8 cellular contexts compared by ENCODE assay signal in the genomic region with DNA sequence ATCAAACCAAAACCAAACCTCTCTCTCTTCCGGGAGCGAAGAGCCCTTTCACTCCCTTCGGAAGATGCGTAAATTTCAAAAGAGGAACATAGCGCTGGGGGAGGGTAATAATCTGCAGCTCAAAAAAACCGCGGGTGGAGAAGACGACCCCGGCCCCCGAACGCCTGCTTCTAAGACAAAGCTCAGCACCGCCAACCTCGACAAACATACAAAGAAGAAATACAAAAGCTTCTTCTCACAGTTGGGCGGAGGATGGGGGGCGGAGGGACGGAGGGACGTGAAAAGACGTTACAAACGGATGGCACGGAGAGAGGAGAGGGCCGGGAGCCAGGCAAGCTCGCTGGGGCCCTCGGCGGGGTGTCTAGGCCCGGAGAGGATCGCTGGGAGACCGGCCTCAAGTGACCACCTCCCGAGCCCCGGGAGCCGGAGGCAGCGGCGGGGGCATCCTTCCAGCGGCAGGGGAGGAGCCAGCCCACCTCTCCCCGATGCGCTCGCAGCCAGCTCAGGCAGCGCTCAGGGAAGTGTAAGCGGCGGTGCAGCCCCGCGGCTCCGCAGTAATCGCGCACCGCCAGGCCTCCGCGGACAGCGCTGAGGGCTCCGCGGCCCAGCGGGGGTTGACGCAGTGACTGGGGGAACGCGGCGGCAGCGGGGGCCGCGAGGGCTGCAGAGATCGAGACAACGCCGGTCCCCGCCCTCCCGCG. TPM values are rescaled to one million over a fixed set of nuclear protein-coding genes. Genes with fewer than 3 reads are reported as not detected.
DNase-seq lines count a peak whose midpoint lies in the region; ATAC-seq, FAIRE-seq and TF ChIP-seq lines count a peak whose summit lies in the region.

No MANE protein-coding gene starts in this region.

- WGBS in HepG2 (ENCODE audit: low lambda C conversion rate): under 1% methylated on average over 19 of the region's 64 CpGs

- TF ChIP-seq RAD21 in HepG2 (CRISPR knock-in tag; IDR thresholded peaks at IDR 0.05): no peak

- POLR2A ChIA-PET in WTC11 (lab: Charles Lee): interaction anchor here (0.7 to 1.0 kb wide), 4 partner anchors 29 to 175 kb away, joined by 3 to 4 read pairs (median 3); a partner anchor contains a TSS
- POLR2A ChIA-PET in HepG2 (lab: Yijun Ruan, JAX): no interaction called here

- intact Hi-C loops in colonic mucosa (cut with DNase I): loop anchor here (5.0 kb wide), 1 partner anchor 174 kb away; no protein-coding TSS in a partner anchor
- intact Hi-C loops in HepG2 (cut with micrococcal nuclease; ENCODE audit: unreplicated experiment): no loop called here

- TF ChIP-seq POLR2A in NB4 (IDR thresholded peaks at IDR 0.05; ENCODE audit: extremely low read depth, insufficient read length): peak; percentile 32
- no peak for TF ChIP-seq POLR2A in HepG2 (IDR thresholded peaks at IDR 0.05; ENCODE audit: insufficient read depth in 1 of 2, low read depth in 2 of 2, low read length in 2 of 2)

- no peak for FAIRE-seq in HepG2 (lab: Jason Lieb, UNC)

- H3K27me3 Mint-ChIP-seq in WTC11 (ENCODE audit: low read depth): no peaks in the 10 kb centered on the region

- H3K4me3 ChIP-seq in NB4 (ENCODE audit: low read depth, low read length) (peak overlapping the region; percentile 96), colonic mucosa (peak overlapping the region; percentile 93), HepG2 (replicated peaks in 1 of 3; ENCODE audit: insufficient read depth in 1 of 3, low read depth in 2 of 3, low read length in 3 of 3) (peak overlapping the region; percentile 93 to 95 (median 94))

- TF ChIP-seq EP300 in HepG2 (IDR thresholded peaks at IDR 0.05; ENCODE audit: low read depth in 2 of 2, low read length in 2 of 2): no peak
- no peak for TF ChIP-seq EP300 in HepG2 (CRISPR knock-in tag; IDR thresholded peaks at IDR 0.05; ENCODE audit: borderline replicate concordance)

- H3K4me1 Mint-ChIP-seq in WTC11: peaks cover 43% of the 10 kb centered on the region

- DNase-seq in GM13977 (ENCODE audit: low spot score): peak; percentile 45
- DNase-seq in NB4 (ENCODE audit: low read depth): peak; percentile 88
- DNase-seq in WTC11 (ENCODE audit: low spot score): no peak
- DNase-seq in colonic mucosa: peak; percentile 48
- DNase-seq in HepG2 (ENCODE audit: low spot score): no peak
- DNase-seq in stimulated activated CD4-positive, alpha-beta T cell treated with anti-CD3 and anti-CD28 coated beads, Interleukin-2, amount 100 ng/mL, for 48 hours: peak; percentile 23 to 30
- DNase-seq in COLO829 (ENCODE audit: low spot score): no peak

- no peak overlapping the region for H2AFZ ChIP-seq in HepG2 (ENCODE audit: low read length)

- H4K20me1 ChIP-seq in HepG2 (ENCODE audit: insufficient read depth, low read length): peaks cover 30% of the 10 kb centered on the region

- H3K9ac ChIP-seq in colonic mucosa (ENCODE audit: low read depth in 2 of 2, low read length in 2 of 2) (peak overlapping the region; percentile 96 to 98), HepG2 (ENCODE audit: insufficient read depth, low read depth, low read length) (peak overlapping the region; percentile 83)

- peak overlapping the region; percentile 86 for H3K27ac Mint-ChIP-seq in WTC11

- H3K27me3 ChIP-seq in colonic mucosa (no peaks in the 10 kb centered on the region), HepG2 (ENCODE audit: control insufficient read depth in 1 of 2, insufficient read depth in 2 of 2, low read length in 2 of 2) (no peaks in the 10 kb centered on the region; a peak in 1 of 5 replicates)

- ATAC-seq in HG02610 (IDR thresholded peaks at IDR 0.05; ENCODE audit: unreplicated experiment): peak; percentile 14
- peak; percentile 19 for ATAC-seq in WTC11
- peak; percentile 63 for ATAC-seq in HepG2

- H3K27ac ChIP-seq in colonic mucosa: peak overlapping the region; percentile 99
- peak overlapping the region; percentile 91 for H3K27ac ChIP-seq in HepG2 (ENCODE audit: extremely low read length, insufficient read depth, low read length)

- no TSS peak for BruUV-seq in HepG2 (replicated peaks; lab: Mats Ljungman, UMichigan)

- CTCF ChIA-PET in WTC11 (lab: Charles Lee) (interaction anchor here (0.9 to 1.7 kb wide), 2 partner anchors 163 to 167 kb away, joined by 4 to 5 read pairs; a partner anchor contains a TSS), HepG2 (lab: Yijun Ruan, JAX; ENCODE audit: low intra/inter-chr PET ratio, low total read pairs) (no interaction called here)

- H3K4me1 ChIP-seq in colonic mucosa: peaks cover 7% of the 10 kb centered on the region
- H3K4me1 ChIP-seq in HepG2 (ENCODE audit: insufficient read depth, low read length): peaks cover 28% of the 10 kb centered on the region

- peak overlapping the region; percentile 97 for H3K4me3 Mint-ChIP-seq in WTC11

- H3K36me3 Mint-ChIP-seq in WTC11: no peaks in the 10 kb centered on the region

- peaks cover 52% of the 10 kb centered on the region for H3K79me2 ChIP-seq in HepG2 (ENCODE audit: insufficient read depth, low read length)

- H3K4me2 ChIP-seq in HepG2 (ENCODE audit: low read depth, low read length): peak overlapping the region; percentile 87

- H3K9me3 ChIP-seq in colonic mucosa (no peaks in the 10 kb centered on the region), HepG2 (ENCODE audit: low read length) (no peaks in the 10 kb centered on the region)

- no peaks in the 10 kb centered on the region for H3K9me3 Mint-ChIP-seq in WTC11

- in situ Hi-C loops in GM13977 (cut with MboI; ENCODE audit: low pct_unique_long_range_greater_than_20kb, low sequenced_read_pairs, unreplicated experiment) (no loop called here), HepG2 (cut with HindIII; ENCODE audit: extremely low pct_ligation_motif_present, low pct_unique_long_range_greater_than_20kb) (no loop called here)

- no peaks in the 10 kb centered on the region for H3K36me3 ChIP-seq in colonic mucosa
- no peaks in the 10 kb centered on the region for H3K36me3 ChIP-seq in HepG2 (replicated peaks in 1 of 2; ENCODE audit: control insufficient read depth in 1 of 2, insufficient read depth in 2 of 2, low read length in 2 of 2)

- TF ChIP-seq CTCF in GM13977 (IDR thresholded peaks at IDR 0.05; ENCODE audit: extremely low read depth, insufficient read depth, missing control alignments): no peak
- no peak for TF ChIP-seq CTCF in NB4 (IDR thresholded peaks at IDR 0.05; ENCODE audit: low read depth, low read length)
- no peak for TF ChIP-seq CTCF in WTC11 (IDR thresholded peaks at IDR 0.05)
- TF ChIP-seq CTCF in colonic mucosa (IDR thresholded peaks at IDR 0.05): no peak
- no peak for TF ChIP-seq CTCF in HepG2 (CRISPR knock-in tag; IDR thresholded peaks at IDR 0.05)

TF ChIP-seq in HepG2, 621 proteins besides CTCF, POLR2A, EP300 and RAD21 (continues in another document):
- TF ChIP-seq, protein P1, sequence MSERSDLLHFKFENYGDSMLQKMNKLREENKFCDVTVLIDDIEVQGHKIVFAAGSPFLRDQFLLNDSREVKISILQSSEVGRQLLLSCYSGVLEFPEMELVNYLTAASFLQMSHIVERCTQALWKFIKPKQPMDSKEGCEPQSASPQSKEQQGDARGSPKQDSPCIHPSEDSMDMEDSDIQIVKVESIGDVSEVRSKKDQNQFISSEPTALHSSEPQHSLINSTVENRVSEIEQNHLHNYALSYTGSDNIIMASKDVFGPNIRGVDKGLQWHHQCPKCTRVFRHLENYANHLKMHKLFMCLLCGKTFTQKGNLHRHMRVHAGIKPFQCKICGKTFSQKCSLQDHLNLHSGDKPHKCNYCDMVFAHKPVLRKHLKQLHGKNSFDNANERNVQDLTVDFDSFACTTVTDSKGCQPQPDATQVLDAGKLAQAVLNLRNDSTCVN (CRISPR knock-in tag; IDR thresholded peaks at IDR 0.05; ENCODE audit: borderline replicate concordance): 0 out of 2 replicates have a peak, but pooled peaks have one; percentile 24
- TF ChIP-seq, protein P2, sequence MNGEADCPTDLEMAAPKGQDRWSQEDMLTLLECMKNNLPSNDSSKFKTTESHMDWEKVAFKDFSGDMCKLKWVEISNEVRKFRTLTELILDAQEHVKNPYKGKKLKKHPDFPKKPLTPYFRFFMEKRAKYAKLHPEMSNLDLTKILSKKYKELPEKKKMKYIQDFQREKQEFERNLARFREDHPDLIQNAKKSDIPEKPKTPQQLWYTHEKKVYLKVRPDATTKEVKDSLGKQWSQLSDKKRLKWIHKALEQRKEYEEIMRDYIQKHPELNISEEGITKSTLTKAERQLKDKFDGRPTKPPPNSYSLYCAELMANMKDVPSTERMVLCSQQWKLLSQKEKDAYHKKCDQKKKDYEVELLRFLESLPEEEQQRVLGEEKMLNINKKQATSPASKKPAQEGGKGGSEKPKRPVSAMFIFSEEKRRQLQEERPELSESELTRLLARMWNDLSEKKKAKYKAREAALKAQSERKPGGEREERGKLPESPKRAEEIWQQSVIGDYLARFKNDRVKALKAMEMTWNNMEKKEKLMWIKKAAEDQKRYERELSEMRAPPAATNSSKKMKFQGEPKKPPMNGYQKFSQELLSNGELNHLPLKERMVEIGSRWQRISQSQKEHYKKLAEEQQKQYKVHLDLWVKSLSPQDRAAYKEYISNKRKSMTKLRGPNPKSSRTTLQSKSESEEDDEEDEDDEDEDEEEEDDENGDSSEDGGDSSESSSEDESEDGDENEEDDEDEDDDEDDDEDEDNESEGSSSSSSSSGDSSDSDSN (CRISPR knock-in tag; IDR thresholded peaks at IDR 0.05): peak; percentile 93

RNA-seq across cellular contexts. Expression of a gene that starts 0.8 kb away (rescaled TPM):
- total RNA-seq in WTC11 (2021) (106 to 121 TPM (median 106 TPM) in 3 replicates), colonic mucosa (100 to 1,000 TPM; 175 to 240 TPM), HepG2 (2016; rRNA removed; fragmentation: Illumina TruSeq; extraction: Trizol) (32.8 and 38.2 TPM in 2 replicates)
- 10.2 and 10.5 TPM in 2 replicates for total RNA-seq in HepG2 (2016; cell fraction: cytosol; rRNA removed; fragmentation: Illumina TruSeq; extraction: Trizol; ENCODE audit: low read depth)
- total RNA-seq in HepG2 (2016; cell fraction: insoluble cytoplasmic fraction; rRNA removed; fragmentation: Illumina TruSeq; extraction: Trizol): 36.2 and 37.5 TPM in 2 replicates
- 20.2 and 21.3 TPM in 2 replicates for total RNA-seq in HepG2 (2016; cell fraction: membrane; rRNA removed; fragmentation: Illumina TruSeq; extraction: Trizol)
- 29.8 and 30.2 TPM in 2 replicates for total RNA-seq in HepG2 (2016; cell fraction: nucleus; rRNA removed; fragmentation: Illumina TruSeq; extraction: Trizol)
- 27.5 and 28.5 TPM in 2 replicates for polyA plus RNA-seq in HepG2 (2011; rRNA removed)
- 25.5 and 28.8 TPM in 2 replicates for polyA plus RNA-seq in HepG2 (2011; cell fraction: cytosol; rRNA removed)
- polyA plus RNA-seq in HepG2 (2011; cell fraction: nucleus; rRNA removed): 22.5 and 27.8 TPM in 2 replicates
- 54.2 and 55.8 TPM in 2 replicates for polyA plus RNA-seq in HepG2 (2012)
- polyA plus RNA-seq in HepG2 (2016; cell fraction: cytosol; fragmentation: Illumina TruSeq; extraction: Trizol; ENCODE audit: low read depth): 7.0 and 7.2 TPM in 2 replicates
- polyA plus RNA-seq in HepG2 (2016; cell fraction: insoluble cytoplasmic fraction; fragmentation: Illumina TruSeq; extraction: Trizol; ENCODE audit: low read depth): 34.8 and 35.1 TPM in 2 replicates
- polyA plus RNA-seq in HepG2 (2016; cell fraction: membrane; fragmentation: Illumina TruSeq; extraction: Trizol; ENCODE audit: low read depth): 11.7 and 14.8 TPM in 2 replicates
- polyA plus RNA-seq in HepG2 (2016; cell fraction: nucleus; fragmentation: Illumina TruSeq; extraction: Trizol; ENCODE audit: insufficient read depth, low read depth): 38.2 and 40.5 TPM in 2 replicates
- polyA minus RNA-seq in HepG2 (2011; rRNA and poly(A)+ RNA removed; ENCODE audit: low replicate concordance): 38.3 and 51.2 TPM in 2 replicates
- 23.6 and 33.5 TPM in 2 replicates for polyA minus RNA-seq in HepG2 (2011; cell fraction: cytosol; rRNA and poly(A)+ RNA removed)
- 31.3 and 38.8 TPM in 2 replicates for polyA minus RNA-seq in HepG2 (2011; cell fraction: nucleus; rRNA and poly(A)+ RNA removed)

Comparison
In these comparisons a context has a peak if more than half of its experiments do, and no peak if none do; other contexts are left out.
1. DNase-seq: peak in GM13977 (single experiment), NB4 (single experiment), colonic mucosa (single experiment) and stimulated activated CD4-positive, alpha-beta T cell treated with anti-CD3 and anti-CD28 coated beads, Interleukin-2, amount 100 ng/mL, for 48 hours (2 of 2); none in WTC11 (single experiment), HepG2 (single experiment) and COLO829 (single experiment).
2. Peak in every context shown above with its lines, with median percentiles within 50 percentile points of each other: ATAC-seq and H3K4me3 ChIP-seq.